ENCODE assay signal across 10 cellular contexts in the genomic region with DNA sequence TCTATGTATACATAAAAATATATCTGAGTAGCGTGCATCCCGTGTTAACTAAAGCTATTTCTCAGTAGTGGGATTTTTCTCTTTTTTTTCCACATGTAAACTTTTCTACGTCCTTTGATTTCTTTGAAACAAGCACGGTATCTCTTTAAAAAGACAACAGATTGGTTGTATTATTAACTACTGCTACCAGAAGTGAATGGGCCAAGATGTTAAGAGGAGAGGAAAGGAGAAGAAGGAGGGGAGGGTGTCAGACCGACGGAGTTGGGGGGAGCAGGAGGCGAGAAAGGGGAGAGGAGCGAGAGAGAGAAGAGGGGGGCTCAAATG.
DNase-seq lines count a peak whose midpoint lies in the region; TF ChIP-seq lines count a peak whose summit lies in the region.
"Had no signal": no experiment of that assay in that cellular context is flagged by ENCODE, and none has a peak within 500 bp of the region (broad histone marks: within the 10 kb centered on the region; RNA-seq: fewer than 3 reads in every experiment).

No MANE protein-coding gene starts in this region.

- H3K4me1 ChIP-seq in PC-9 (replicated peaks; ENCODE audit: insufficient read depth) (peaks cover 7% of the 10 kb centered on the region; the same call in 1 of the 2 replicates), esophagus (ENCODE audit: control insufficient read depth in 2 of 2, insufficient read depth in 2 of 2, low read length in 1 of 2) (peaks cover 0 to 5% of the 10 kb centered on the region in 2 donors), HAP-1 (no peaks in the 10 kb centered on the region)

- peaks cover 53% of the 10 kb centered on the region for H3K27me3 ChIP-seq in PC-9 (ENCODE audit: insufficient read depth, low read depth)
- no peaks in the 10 kb centered on the region for H3K27me3 ChIP-seq in esophagus (ENCODE audit: control insufficient read depth in 1 of 2, insufficient read depth in 2 of 2, low read length in 2 of 2)
- H3K27me3 ChIP-seq in HAP-1 (ENCODE audit: low read depth) = no peaks in the 10 kb centered on the region

- POLR2A ChIA-PET in AG04449 (lab: Yijun Ruan, JAX) = interaction anchor here (1.1 kb wide), 1 partner anchor 250 kb away, joined by 3 read pairs; no protein-coding TSS in a partner anchor
- POLR2A ChIA-PET in PC-9 (lab: Charles Lee; ENCODE audit: unreplicated experiment) = no interaction called here

- H2AFZ ChIP-seq in PC-9 = no peak overlapping the region

- DNase-seq in AG04449 (ENCODE audit: low read depth, low spot score) = no peak
- DNase-seq in PC-9 = no peak
- DNase-seq in neural crest cell (ENCODE audit: low read depth, low spot score) = no peak
- DNase-seq in HAP-1 (ENCODE audit: low spot score in 2 of 2) = no peak
- DNase-seq in iPS-NIHi11 (ENCODE audit: low spot score) = no peak
- DNase-seq in NCI-H2107 treated with DMSO at 0.1 percent for 48 hours (lab: John Stamatoyannopoulos, UW; ENCODE audit: unreplicated experiment) = no peak
- DNase-seq in erythroblast (lab: John Stamatoyannopoulos, UW) = no peak
- DNase-seq: activated CD4-positive, CD25-positive, alpha-beta regulatory T cell treated with anti-CD3 and anti-CD28 coated beads, Interleukin-2, amount 50 U/mL, for 72 hours; NCI-H1694 treated with DMSO at 0.1 percent for 48 hours had no signal

- 26 to 28% methylated on average over 8 of the region's 8 CpGs for WGBS in esophagus, 2 donors

- H3K4me2 ChIP-seq in PC-9 = peak overlapping the region; percentile 75; the same call in 1 of the 2 replicates

- peak overlapping the region; percentile 82 for H3K4me3 Mint-ChIP-seq in neural crest cell

- H3K27ac Mint-ChIP-seq in neural crest cell (ENCODE audit: unreplicated experiment) = no peak overlapping the region

- H3K36me3 Mint-ChIP-seq in neural crest cell (ENCODE audit: low read depth) = no peaks in the 10 kb centered on the region

- peaks cover 34% of the 10 kb centered on the region for H3K27me3 Mint-ChIP-seq in neural crest cell (ENCODE audit: low read depth)

- TF ChIP-seq POLR2A in erythroblast (IDR thresholded peaks at IDR 0.05; ENCODE audit: low read length) = no peak

- H3F3A ChIP-seq in PC-9 (ENCODE audit: insufficient read depth, low read depth) = no peaks in the 10 kb centered on the region

- no peaks in the 10 kb centered on the region for H4K20me1 ChIP-seq in PC-9 (ENCODE audit: insufficient read depth)

- H3K4me3 ChIP-seq in AG04449 (ENCODE audit: low read depth, low read length) (peak overlapping the region; percentile 59), PC-9 (no peak overlapping the region), esophagus (ENCODE audit: low read depth in 1 of 2, low read length in 2 of 2) (peak overlapping the region; percentile 15 to 44), HAP-1 (no peak overlapping the region)

- H3K9me3 ChIP-seq in PC-9 (ENCODE audit: insufficient read depth, low read depth) (0 out of 2 replicates have a peak, but pooled peaks cover 3% of the 10 kb centered on the region), esophagus (ENCODE audit: control insufficient read depth in 2 of 2, insufficient read depth in 1 of 2, low read depth in 1 of 2, low read length in 1 of 2) (no peaks in the 10 kb centered on the region), HAP-1 (no peaks in the 10 kb centered on the region)

- intact Hi-C loops in PC-9 (cut with micrococcal nuclease; ENCODE audit: unreplicated experiment) = loop anchor here (5.0 kb wide), 1 partner anchor 61 kb away; no protein-coding TSS in a partner anchor

- H3K9me2 ChIP-seq in PC-9 (ENCODE audit: insufficient read depth) = no peaks in the 10 kb centered on the region

- H3K9me3 Mint-ChIP-seq in neural crest cell = no peaks in the 10 kb centered on the region

- no peak for TF ChIP-seq CTCF in AG04449 (IDR thresholded peaks at IDR 0.05; ENCODE audit: insufficient read depth, low read length, missing control alignments)
- no peak for TF ChIP-seq CTCF in PC-9 (conservative IDR thresholded peaks at IDR 0.05)
- TF ChIP-seq CTCF in neural crest cell (conservative IDR thresholded peaks at IDR 0.05) = no peak

- in situ Hi-C loops in HAP-1 (cut with MboI; ENCODE audit: low sequenced_read_pairs) = no loop called here

- no peaks in the 10 kb centered on the region for H3K36me3 ChIP-seq in PC-9 (ENCODE audit: low read depth)
- H3K36me3 ChIP-seq in esophagus (ENCODE audit: control insufficient read depth in 2 of 2, insufficient read depth in 2 of 2, low read length in 1 of 2) = no peaks in the 10 kb centered on the region
- H3K36me3 ChIP-seq in HAP-1 (replicated peaks) = no peaks in the 10 kb centered on the region

- CTCF ChIA-PET in AG04449 (lab: Yijun Ruan, JAX) (interaction anchor here (0.7 to 5.2 kb wide), 5 partner anchors 8 to 104 kb away, joined by 3 to 25 read pairs (median 3); partner anchors contain the start of gene ATMIN), PC-9 (lab: Charles Lee) (no interaction called here)

- BruUV-seq in PC-9 (replicated peaks; lab: Mats Ljungman, UMichigan) = no TSS peak

- no peaks in the 10 kb centered on the region for H3K79me2 ChIP-seq in PC-9 (ENCODE audit: low read depth)

- H3K4me1 Mint-ChIP-seq in neural crest cell = peaks cover 8% of the 10 kb centered on the region

- no peak overlapping the region for H3K27ac ChIP-seq in PC-9
- H3K27ac ChIP-seq in esophagus (ENCODE audit: low read depth in 2 of 2, low read length in 1 of 2) = peak overlapping the region; percentile 38 to 66

Comparison
In these comparisons a context has a peak if more than half of its experiments do, and no peak if none do; other contexts are left out.
1. H3K4me3 ChIP-seq: peak in AG04449 (single experiment) and esophagus (2 of 2); none in PC-9 (single experiment) and HAP-1 (single experiment).